ENCODE assay signal across 10 cellular contexts in genomic region chr17:77455111-77455877, GRCh38.
A peak's percentile ranks its signal among the peaks of the same experiment; 100 is the strongest.
DNase-seq lines count a peak whose midpoint lies in the region; ATAC-seq and TF ChIP-seq lines count a peak whose summit lies in the region.
"Had no signal": no experiment of that assay in that cellular context is flagged by ENCODE, and none has a peak within 500 bp of the region (broad histone marks: within the 10 kb centered on the region; RNA-seq: fewer than 3 reads in every experiment).

No MANE protein-coding gene starts in this region.

- H3K4me3 ChIP-seq in dorsolateral prefrontal cortex (peak overlapping the region in 1 of 59 donors; percentile 8), neural progenitor cell (no peak overlapping the region)
- H3K4me3 ChIP-seq: HAP-1 had no signal

- H3K9me3 Mint-ChIP-seq in CD14-positive monocyte = no peaks in the 10 kb centered on the region
- no peaks in the 10 kb centered on the region for H3K9me3 Mint-ChIP-seq in neural progenitor cell

- H3K27me3 Mint-ChIP-seq in CD14-positive monocyte (ENCODE audit: low read depth in 3 of 3) (peaks cover 0 to 3% (median 2%) of the 10 kb centered on the region in 3 donors), neural progenitor cell (ENCODE audit: insufficient read depth, low read depth) (peaks cover 5% of the 10 kb centered on the region)

- no peak overlapping the region for H2AFZ ChIP-seq in neural progenitor cell (replicated peaks)

- no peak for ATAC-seq in GM21526 (IDR thresholded peaks at IDR 0.05; ENCODE audit: low FRiP score, unreplicated experiment)

- H3K36me3 Mint-ChIP-seq in CD14-positive monocyte = peaks cover 16 to 53% of the 10 kb centered on the region in 2 donors
- H3K36me3 Mint-ChIP-seq in neural progenitor cell = peaks cover 8% of the 10 kb centered on the region

- H3K9ac ChIP-seq in neural progenitor cell = no peak overlapping the region

- H3K4me1 Mint-ChIP-seq in CD14-positive monocyte = peaks cover 89% of the 10 kb centered on the region
- peaks cover 61% of the 10 kb centered on the region for H3K4me1 Mint-ChIP-seq in neural progenitor cell

- H4K20me1 ChIP-seq in neural progenitor cell (ENCODE audit: low read depth) = peaks cover 88% of the 10 kb centered on the region

- peaks cover 24% of the 10 kb centered on the region for H3F3A ChIP-seq in neural progenitor cell (ENCODE audit: low read depth)

- DNase-seq in CD14-positive monocyte (ENCODE audit: low spot score) (no peak), RPMI7951 (ENCODE audit: low read depth) (peak; percentile 87), dorsolateral prefrontal cortex (no peak), neural progenitor cell (ENCODE audit: low spot score) (no peak), hypothalamus (lab: John Stamatoyannopoulos, UW) (no peak), SKM-1 treated with dmso at 0.1 percent for 144 hours (lab: John Stamatoyannopoulos, UW; ENCODE audit: unreplicated experiment) (no peak)
- DNase-seq in activated CD4-positive, CD25-positive, alpha-beta regulatory T cell (lab: John Stamatoyannopoulos, UW) = no peak
- DNase-seq: NCI-H1092 had no signal

- peak overlapping the region; percentile 97 to 98 for H3K4me3 Mint-ChIP-seq in CD14-positive monocyte
- H3K4me3 Mint-ChIP-seq in neural progenitor cell = peak overlapping the region; percentile 3

- peaks cover 96% of the 10 kb centered on the region for H3K79me2 ChIP-seq in neural progenitor cell (ENCODE audit: low read depth)

- H3K27ac ChIP-seq in dorsolateral prefrontal cortex = peak overlapping the region in 44 of 59 donors; percentile 4 to 99 (median 59)
- no peak overlapping the region for H3K27ac ChIP-seq in neural progenitor cell

- no peaks in the 10 kb centered on the region for H3K9me3 ChIP-seq in neural progenitor cell (ENCODE audit: low read depth)
- H3K9me3 ChIP-seq: HAP-1 had no signal

- H3K36me3 ChIP-seq in neural progenitor cell = no peaks in the 10 kb centered on the region
- H3K36me3 ChIP-seq: HAP-1 had no signal

- no peak for TF ChIP-seq CTCF in CD14-positive monocyte (IDR thresholded peaks at IDR 0.05)
- no peak for TF ChIP-seq CTCF in dorsolateral prefrontal cortex (IDR thresholded peaks at IDR 0.05 in 54 of 56, conservative IDR thresholded peaks at IDR 0.05 in 2 of 56; ENCODE audit: low read depth in 1 of 56, partially characterized antibody in 56 of 56)
- TF ChIP-seq CTCF in neural progenitor cell (IDR thresholded peaks at IDR 0.05) = no peak

- H3K27ac Mint-ChIP-seq in CD14-positive monocyte (peak overlapping the region in 6 of 7 donors; percentile 53 to 85 (median 70)), neural progenitor cell (peak overlapping the region; percentile 95)

- peaks cover 45% of the 10 kb centered on the region for H3K4me1 ChIP-seq in neural progenitor cell
- H3K4me1 ChIP-seq: HAP-1 had no signal

- H3K4me2 ChIP-seq in neural progenitor cell = no peak overlapping the region

- intact Hi-C loops in CD14-positive monocyte (cut with micrococcal nuclease) = no loop called here
- intact Hi-C loops in dorsolateral prefrontal cortex (cut with DNase I) = no loop called here

- H3K27me3 ChIP-seq in dorsolateral prefrontal cortex = no peaks in the 10 kb centered on the region
- H3K27me3 ChIP-seq in neural progenitor cell = no peaks in the 10 kb centered on the region
